8 cellular contexts compared by ENCODE assay signal in the genomic region with DNA sequence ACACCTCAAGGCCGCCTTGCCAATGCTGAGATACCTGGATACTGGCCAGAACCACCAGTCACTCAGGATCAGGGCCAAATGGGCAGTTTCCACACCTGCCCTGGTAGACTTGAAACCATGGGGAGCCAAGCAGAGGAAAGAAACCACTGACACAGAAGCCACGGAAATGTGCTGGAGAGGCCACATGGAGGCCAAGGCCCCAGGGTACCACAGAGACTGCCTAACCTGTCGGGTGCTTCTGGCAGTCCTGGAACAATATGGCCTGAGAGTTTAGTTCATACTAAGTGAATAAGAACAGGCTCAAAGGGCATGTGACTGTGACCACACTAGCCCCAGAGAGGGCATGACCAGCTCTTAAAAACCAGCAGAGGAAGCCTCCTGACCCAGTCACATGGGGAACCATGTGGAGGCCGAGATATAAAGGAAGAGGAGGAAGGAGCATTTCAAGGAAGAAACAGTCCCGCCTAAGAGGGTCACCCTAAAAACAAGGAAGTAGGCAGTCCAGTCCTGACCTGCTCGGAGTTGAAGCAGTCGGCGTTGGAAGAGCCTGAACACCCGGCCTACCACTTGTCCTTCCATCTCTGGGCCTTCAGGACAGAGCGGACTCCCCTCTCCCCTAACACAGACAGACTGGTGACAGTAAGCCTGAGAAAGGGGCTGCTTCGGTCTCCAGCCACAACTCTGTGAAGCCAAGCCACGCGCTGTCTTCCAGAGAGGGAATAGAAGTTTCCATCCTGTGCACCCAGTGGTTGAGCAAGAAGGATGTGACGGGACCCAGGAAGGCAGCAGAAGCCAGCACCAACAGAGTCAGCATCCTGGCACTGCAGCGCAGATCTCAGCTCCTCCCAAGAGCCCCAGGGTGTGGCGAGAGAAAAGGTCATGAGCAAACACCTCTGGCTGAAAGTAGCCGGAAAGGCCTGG. TPM values are rescaled to one million over a fixed set of nuclear protein-coding genes. Genes with fewer than 3 reads are reported as not detected.
DNase-seq lines count a peak whose midpoint lies in the region; ATAC-seq and TF ChIP-seq lines count a peak whose summit lies in the region.

A gene with protein sequence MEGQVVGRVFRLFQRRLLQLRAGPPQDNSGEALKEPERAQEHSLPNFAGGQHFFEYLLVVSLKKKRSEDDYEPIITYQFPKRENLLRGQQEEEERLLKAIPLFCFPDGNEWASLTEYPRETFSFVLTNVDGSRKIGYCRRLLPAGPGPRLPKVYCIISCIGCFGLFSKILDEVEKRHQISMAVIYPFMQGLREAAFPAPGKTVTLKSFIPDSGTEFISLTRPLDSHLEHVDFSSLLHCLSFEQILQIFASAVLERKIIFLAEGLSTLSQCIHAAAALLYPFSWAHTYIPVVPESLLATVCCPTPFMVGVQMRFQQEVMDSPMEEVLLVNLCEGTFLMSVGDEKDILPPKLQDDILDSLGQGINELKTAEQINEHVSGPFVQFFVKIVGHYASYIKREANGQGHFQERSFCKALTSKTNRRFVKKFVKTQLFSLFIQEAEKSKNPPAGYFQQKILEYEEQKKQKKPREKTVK (minus strand): TSS at position 766 of the 921 bp plus-strand sequence. CDS start 187 bp downstream, at position 579.

- H3K4me3 Mint-ChIP-seq in CD4-positive, CD25-positive, alpha-beta regulatory T cell, result peak within 1 kb of the TSS; percentile 95 to 98 (median 98)
- peak within 1 kb of the TSS; percentile 98 to 99 (median 99) for H3K4me3 Mint-ChIP-seq in T-cell
- peak within 1 kb of the TSS in 7 of 8 donors; percentile 10 to 96 (median 73) for H3K4me3 Mint-ChIP-seq in naive B cell

- H3K9me3 ChIP-seq in CD4-positive, CD25-positive, alpha-beta regulatory T cell (ENCODE audit: control insufficient read depth in 2 of 2, low read length in 2 of 2), result no peaks in the 10 kb centered on the region
- no peaks in the 10 kb centered on the region for H3K9me3 ChIP-seq in breast epithelium

- POLR2A ChIA-PET in T-cell (lab: Charles Lee), result interaction anchor here (0.7 to 1.4 kb wide), 3 partner anchors 13 to 16 kb away, joined by 3 to 4 read pairs (median 4); no protein-coding TSS in a partner anchor

- peaks cover 99% of the 10 kb centered on the region for H3K4me1 ChIP-seq in CD4-positive, CD25-positive, alpha-beta regulatory T cell (ENCODE audit: control insufficient read depth, insufficient read depth, low read length, poor library complexity, severe bottlenecking)
- H3K4me1 ChIP-seq in breast epithelium, result peaks cover 6 to 11% of the 10 kb centered on the region in 2 donors

- H3K36me3 Mint-ChIP-seq in CD4-positive, CD25-positive, alpha-beta regulatory T cell, result peaks cover 44% of the 10 kb centered on the region
- peaks cover 44% of the 10 kb centered on the region for H3K36me3 Mint-ChIP-seq in T-cell
- H3K36me3 Mint-ChIP-seq in naive B cell, result peaks cover 27 to 29% of the 10 kb centered on the region in 2 donors

- no peaks in the 10 kb centered on the region for H3K27me3 ChIP-seq in CD4-positive, CD25-positive, alpha-beta regulatory T cell (ENCODE audit: control insufficient read depth, insufficient read depth, low read length)
- H3K27me3 ChIP-seq in breast epithelium, result no peaks in the 10 kb centered on the region

- H3K27ac ChIP-seq in CD4-positive, CD25-positive, alpha-beta regulatory T cell (ENCODE audit: insufficient read depth, low read length, poor library complexity, severe bottlenecking), result peak within 1 kb of the TSS; percentile 90
- H3K27ac ChIP-seq in breast epithelium, result peak within 1 kb of the TSS; percentile 86 to 96

- no peak for TF ChIP-seq CTCF in breast epithelium (IDR thresholded peaks at IDR 0.05)

- DNase-seq in CD4-positive, CD25-positive, alpha-beta regulatory T cell, result peak in 1 of 3 donors; percentile 86
- DNase-seq in T-cell, result peak in 20 of 34 experiments; percentile 25 to 68 (median 42)
- peak; percentile 72 to 79 for DNase-seq in breast epithelium (ENCODE audit: low spot score in 2 of 2)
- DNase-seq in naive B cell, result no peak
- peak; percentile 29 for DNase-seq in superior temporal gyrus (ENCODE audit: extremely low spot score)

- intact Hi-C loops in breast epithelium (cut with DNase I; ENCODE audit: low total_unique reads), result no loop called here

- peaks cover 15 to 84% (median 58%) of the 10 kb centered on the region in 4 donors for H3K4me1 Mint-ChIP-seq in CD4-positive, CD25-positive, alpha-beta regulatory T cell
- H3K4me1 Mint-ChIP-seq in T-cell (peaks cover 70 to 78% (median 75%) of the 10 kb centered on the region in 3 donors), naive B cell (peaks cover 56 to 90% (median 85%) of the 10 kb centered on the region in 3 donors)

- peaks cover 0 to 1% (median 0%) of the 10 kb centered on the region in 7 donors for H3K9me3 Mint-ChIP-seq in CD4-positive, CD25-positive, alpha-beta regulatory T cell
- H3K9me3 Mint-ChIP-seq in T-cell, result no peaks in the 10 kb centered on the region
- no peaks in the 10 kb centered on the region for H3K9me3 Mint-ChIP-seq in naive B cell

- no peaks in the 10 kb centered on the region for H3K27me3 Mint-ChIP-seq in CD4-positive, CD25-positive, alpha-beta regulatory T cell
- H3K27me3 Mint-ChIP-seq in T-cell (no peaks in the 10 kb centered on the region), naive B cell (no peaks in the 10 kb centered on the region)

- CTCF ChIA-PET in T-cell (lab: Charles Lee), result interaction anchor here in 1 of 2 donors (1.0 to 5.5 kb wide), 11 partner anchors 13 to 248 kb away, joined by 3 to 50 read pairs (median 8); a partner anchor contains a TSS

- no peak for TF ChIP-seq POLR2A in breast epithelium (IDR thresholded peaks at IDR 0.05)

- peak within 1 kb of the TSS; percentile 99 for H3K4me3 ChIP-seq in CD4-positive, CD25-positive, alpha-beta regulatory T cell (ENCODE audit: low read depth, low read length)
- H3K4me3 ChIP-seq in breast epithelium, result peak within 1 kb of the TSS; percentile 27 to 40 (median 36)

- peaks cover 31% of the 10 kb centered on the region for H3K36me3 ChIP-seq in CD4-positive, CD25-positive, alpha-beta regulatory T cell (ENCODE audit: control insufficient read depth, insufficient read depth, low read length)
- H3K36me3 ChIP-seq in breast epithelium, result no peaks in the 10 kb centered on the region

- ATAC-seq in CD4-positive, CD25-positive, alpha-beta regulatory T cell (ENCODE audit: low read depth in 2 of 2), result peak; percentile 15 to 26
- ATAC-seq in T-cell (replicated peaks in 1 of 4) (peak; percentile 28 to 40 (median 34)), naive B cell (ENCODE audit: low read depth in 2 of 2) (no peak), GM18870 (IDR thresholded peaks at IDR 0.05; ENCODE audit: unreplicated experiment) (no peak), HG02938 (IDR thresholded peaks at IDR 0.05; ENCODE audit: unreplicated experiment) (no peak), HG02981 (IDR thresholded peaks at IDR 0.05; ENCODE audit: unreplicated experiment) (no peak)

- H3K27ac Mint-ChIP-seq in CD4-positive, CD25-positive, alpha-beta regulatory T cell, result peak within 1 kb of the TSS; percentile 95 to 99 (median 96)
- H3K27ac Mint-ChIP-seq in T-cell (peak within 1 kb of the TSS; percentile 95 to 99), naive B cell (peak within 1 kb of the TSS; percentile 63 to 98 (median 80))

RNA-seq across cellular contexts. Expression of the gene that starts here (rescaled TPM):
- 83.8 TPM for total RNA-seq in CD4-positive, CD25-positive, alpha-beta regulatory T cell
- 100 to 1,000 TPM in 3 of 4 donors, 10 to 100 TPM in 1; 85.6 to 196 (median 119) TPM for polyA plus RNA-seq in CD4-positive, CD25-positive, alpha-beta regulatory T cell
- total RNA-seq in T-cell (100 to 1,000 TPM; 128 to 234 (median 222) TPM), breast epithelium (10 to 100 TPM; 27.7 to 70.8 (median 34.4) TPM)
- 100 to 1,000 TPM in 2 of 6 donors, 10 to 100 TPM in 4; 60.2 to 124 (median 82.6) TPM for polyA plus RNA-seq in naive B cell (ENCODE audit: low read depth in 6 of 6)

Comparison
In these comparisons a context has a peak if more than half of its experiments do, and no peak if none do; other contexts are left out.
1. ATAC-seq: peak in CD4-positive, CD25-positive, alpha-beta regulatory T cell (2 of 2) and T-cell (4 of 4); none in naive B cell (0 of 2), GM18870 (single experiment), HG02938 (single experiment) and HG02981 (single experiment).
2. Peak in every context shown above with its lines, with median percentiles within 50 percentile points of each other: H3K27ac Mint-ChIP-seq and H3K4me3 Mint-ChIP-seq.